ENCODE assay signal across 13 cellular contexts in the genomic region with DNA sequence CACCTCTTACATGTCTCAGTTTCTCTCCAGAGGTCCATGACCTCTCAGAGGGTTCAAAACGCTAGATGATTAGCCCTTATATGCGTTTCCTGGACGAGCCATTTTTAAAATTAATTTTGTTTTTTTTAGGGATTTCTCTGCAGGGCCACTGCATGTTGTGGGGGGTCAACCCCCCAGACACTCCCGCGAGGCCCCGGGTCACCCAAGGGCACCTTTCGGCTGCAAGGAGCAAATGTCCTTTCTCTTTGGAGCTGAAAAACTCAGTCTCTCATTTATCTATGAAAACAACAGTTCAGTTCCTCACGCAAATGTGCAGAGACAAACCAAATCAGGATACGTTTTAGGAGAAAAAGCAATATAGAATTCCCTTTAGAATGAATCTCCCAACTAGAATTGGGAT.
"Had no signal": no experiment of that assay in that cellular context is flagged by ENCODE, and none has a peak within 500 bp of the region (broad histone marks: within the 10 kb centered on the region; RNA-seq: fewer than 3 reads in every experiment).

No MANE protein-coding gene starts in this region.

- H3K27ac ChIP-seq: colonic mucosa, coronary artery, dorsolateral prefrontal cortex, epithelial cell of prostate, esophagus muscularis mucosa, esophagus squamous epithelium, foreskin keratinocyte, gastrocnemius medialis, gastroesophageal sphincter, heart left ventricle, heart right ventricle had no signal

- ATAC-seq: effector memory CD8-positive, alpha-beta T cell; esophagus mucosa; foreskin keratinocyte; gastrocnemius medialis; gastroesophageal sphincter; heart left ventricle; heart right ventricle had no signal
